Comparison of ENCODE assay signal across 1 cellular context in genomic region chr10:33009244-33010131, GRCh38.
TF ChIP-seq lines count a peak whose summit lies in the region.

No MANE protein-coding gene starts in this region.

TF ChIP-seq in A549, 52 proteins besides CTCF, POLR2A, EP300 and RAD21 (continued from another document):
- TF ChIP-seq HMGXB4 (CRISPR knock-in tag; IDR thresholded peaks at IDR 0.05; ENCODE audit: borderline replicate concordance): no peak
- peak; percentile 85; the same call in 1 of the 2 replicates for TF ChIP-seq FOXS1 (CRISPR knock-in tag; IDR thresholded peaks at IDR 0.05)
- TF ChIP-seq ZSCAN20 (CRISPR knock-in tag; IDR thresholded peaks at IDR 0.05): peak; percentile 79; the same call in 1 of the 2 replicates
- peak; percentile 96 for TF ChIP-seq ATOH8 (CRISPR knock-in tag; IDR thresholded peaks at IDR 0.05; ENCODE audit: low read depth)
- no peak for TF ChIP-seq ELK1 (IDR thresholded peaks at IDR 0.05; ENCODE audit: low read depth, low read length)
- 0 out of 2 replicates have a peak, but pooled peaks have one; percentile 4 for TF ChIP-seq NPAS2 (CRISPR knock-in tag; IDR thresholded peaks at IDR 0.05; ENCODE audit: borderline replicate concordance)
- no peak for TF ChIP-seq RFX5 (IDR thresholded peaks at IDR 0.05)
- TF ChIP-seq HOXB5 (CRISPR knock-in tag; IDR thresholded peaks at IDR 0.05): no peak; the same call in 1 of the 2 replicates
- TF ChIP-seq PHF8 (IDR thresholded peaks at IDR 0.05; ENCODE audit: borderline replicate concordance, low read depth): no peak
- TF ChIP-seq HOXB13 (CRISPR knock-in tag; IDR thresholded peaks at IDR 0.05; ENCODE audit: low read depth): peak; percentile 93
- TF ChIP-seq MAFK (IDR thresholded peaks at IDR 0.05; ENCODE audit: partially characterized antibody): peak; percentile 11
- TF ChIP-seq HOXA7 (CRISPR knock-in tag; IDR thresholded peaks at IDR 0.05): peak; percentile 81; the same call in 1 of the 2 replicates
- TF ChIP-seq CHD2 (IDR thresholded peaks at IDR 0.05; ENCODE audit: low read length, partially characterized antibody): no peak
- TF ChIP-seq ZNF302 (CRISPR knock-in tag; IDR thresholded peaks at IDR 0.05): peak; percentile 85
- peak; percentile 81 for TF ChIP-seq HEYL (CRISPR knock-in tag; IDR thresholded peaks at IDR 0.05)
- TF ChIP-seq SMC3 (IDR thresholded peaks at IDR 0.05): no peak
- no peak for TF ChIP-seq HDAC2 (IDR thresholded peaks at IDR 0.05)
- peak; percentile 4 for TF ChIP-seq FOSB (CRISPR knock-in tag; IDR thresholded peaks at IDR 0.05)
- no peak for TF ChIP-seq JUNB (IDR thresholded peaks at IDR 0.05)
- peak; percentile 7; the same call in 1 of the 2 replicates for TF ChIP-seq TFCP2L1 (CRISPR knock-in tag; IDR thresholded peaks at IDR 0.05)
- TF ChIP-seq TP53 (CRISPR knock-in tag; IDR thresholded peaks at IDR 0.05): 0 out of 2 replicates have a peak, but pooled peaks have one; percentile 43
- TF ChIP-seq EHF (CRISPR knock-in tag; IDR thresholded peaks at IDR 0.05): peak; percentile 95
TF ChIP-seq in A549: peak in this region for 14.
